Comparison of ENCODE assay signal across 9 cellular contexts in genomic region chr17:72271603-72272002, GRCh38.
"Had no signal": no experiment of that assay in that cellular context is flagged by ENCODE, and none has a peak within 500 bp of the region (broad histone marks: within the 10 kb centered on the region; RNA-seq: fewer than 3 reads in every experiment).

No MANE protein-coding gene starts in this region.

- H2AFZ ChIP-seq: GM23248 had no signal

- H3K4me3 ChIP-seq: GM23248, HAP-1 had no signal

- DNase-seq: GM23248, GOT3, H7, HFFc6, KBM-7 had no signal

- FAIRE-seq: HTR-8/SVneo had no signal

- H3K27ac ChIP-seq: GM23248, KMS-11 had no signal

- H3K9me3 ChIP-seq: HAP-1 had no signal

- H3K9ac ChIP-seq: GM23248, KMS-11 had no signal

- H3K4me1 ChIP-seq: HAP-1 had no signal

- H3K4me2 ChIP-seq: KMS-11 had no signal

- H3K36me3 ChIP-seq: HAP-1 had no signal

- ATAC-seq: HCT116 had no signal
